In genomic region chr17:38559025-38559879, GRCh38 we compare ENCODE assay signal across 8 cellular contexts. TPM values are rescaled to one million over a fixed set of nuclear protein-coding genes. Genes with fewer than 3 reads are reported as not detected.
A peak's percentile ranks its signal among the peaks of the same experiment; 100 is the strongest.
DNase-seq lines count a peak whose midpoint lies in the region; ATAC-seq and TF ChIP-seq lines count a peak whose summit lies in the region.

No MANE protein-coding gene starts in this region.

- H3K9me3 Mint-ChIP-seq in Calu3 (ENCODE audit: low read depth, unreplicated experiment) = no peaks in the 10 kb centered on the region
- H3K9me3 Mint-ChIP-seq in activated naive CD4-positive, alpha-beta T cell treated with anti-CD3 and anti-CD28 coated beads, Interleukin-2, amount 10 ng/mL, durations not matched to agents 7 days and 5 days = no peaks in the 10 kb centered on the region

- 3 to 4% (median 3%) methylated on average over 32 to 44 of the region's 44 CpGs for WGBS in heart left ventricle, 4 donors

- H3K27me3 ChIP-seq in heart left ventricle = peaks cover 39 to 64% (median 55%) of the 10 kb centered on the region in 9 donors
- no peaks in the 10 kb centered on the region for H3K27me3 ChIP-seq in uterus

- H3K4me1 Mint-ChIP-seq in Calu3 (ENCODE audit: low read depth, unreplicated experiment) = peaks cover 43% of the 10 kb centered on the region
- peaks cover 34% of the 10 kb centered on the region for H3K4me1 Mint-ChIP-seq in activated naive CD4-positive, alpha-beta T cell treated with anti-CD3 and anti-CD28 coated beads, Interleukin-2, amount 10 ng/mL, durations not matched to agents 7 days and 5 days

- peak; percentile 100 for DNase-seq in Calu3
- peak; percentile 90 for DNase-seq in NB4 (ENCODE audit: low read depth)
- peak; percentile 84 for DNase-seq in SIG-M5 treated with dmso at 0.1 percent for 504 hours (lab: John Stamatoyannopoulos, UW; ENCODE audit: unreplicated experiment)
- peak; percentile 89 for DNase-seq in activated naive CD4-positive, alpha-beta T cell treated with anti-CD3 and anti-CD28 coated beads, Interleukin-2, amount 10 ng/mL, durations not matched to agents 7 days and 5 days
- DNase-seq in heart left ventricle = peak; percentile 73 to 84 (median 79)
- DNase-seq in retina = peak; percentile 69
- peak; percentile 88 to 93 for DNase-seq in uterus

- no peak for TF ChIP-seq CTCF in Calu3 (IDR thresholded peaks at IDR 0.05; ENCODE audit: unreplicated experiment)
- TF ChIP-seq CTCF in NB4 (IDR thresholded peaks at IDR 0.05; ENCODE audit: low read depth, low read length) = no peak
- peak in 2 of 12 donors; percentile 6 to 11 for TF ChIP-seq CTCF in heart left ventricle (IDR thresholded peaks at IDR 0.05)
- peak in 2 of 4 experiments; percentile 11 to 20 for TF ChIP-seq CTCF in uterus (IDR thresholded peaks at IDR 0.05)

- peaks cover 35% of the 10 kb centered on the region for H3K36me3 Mint-ChIP-seq in Calu3 (ENCODE audit: insufficient read depth, unreplicated experiment)
- H3K36me3 Mint-ChIP-seq in activated naive CD4-positive, alpha-beta T cell treated with anti-CD3 and anti-CD28 coated beads, Interleukin-2, amount 10 ng/mL, durations not matched to agents 7 days and 5 days = peaks cover 1% of the 10 kb centered on the region

- H3K4me1 ChIP-seq in heart left ventricle = peaks cover 0 to 50% (median 25%) of the 10 kb centered on the region in 12 donors
- H3K4me1 ChIP-seq in uterus = peaks cover 3% of the 10 kb centered on the region in 2 donors

- H3K36me3 ChIP-seq in heart left ventricle = no peaks in the 10 kb centered on the region
- H3K36me3 ChIP-seq in uterus = no peaks in the 10 kb centered on the region

- peak overlapping the region; percentile 52 for H3K27ac Mint-ChIP-seq in Calu3 (ENCODE audit: unreplicated experiment)
- H3K27ac Mint-ChIP-seq in activated naive CD4-positive, alpha-beta T cell treated with anti-CD3 and anti-CD28 coated beads, Interleukin-2, amount 10 ng/mL, durations not matched to agents 7 days and 5 days = no peak overlapping the region

- H3K27ac ChIP-seq in heart left ventricle (no peak overlapping the region), uterus (peak overlapping the region; percentile 59 to 70)

- intact Hi-C loops in Calu3 (cut with micrococcal nuclease; ENCODE audit: unreplicated experiment) (no loop called here), heart left ventricle (cut with DNase I) (loop anchor here in 9 of 10 donors (2.0 to 5.0 kb wide), 5 partner anchors 20 to 110 kb away; partner anchors contain the start of gene SRCIN1 (in 1 of the 9)), uterus (cut with DNase I; ENCODE audit: low total_unique reads) (no loop called here)

- peak overlapping the region; percentile 78 for H3K4me3 Mint-ChIP-seq in Calu3 (ENCODE audit: low read depth, unreplicated experiment)
- peak overlapping the region; percentile 73 for H3K4me3 Mint-ChIP-seq in activated naive CD4-positive, alpha-beta T cell treated with anti-CD3 and anti-CD28 coated beads, Interleukin-2, amount 10 ng/mL, durations not matched to agents 7 days and 5 days

- no peak for TF ChIP-seq POLR2A in NB4 (IDR thresholded peaks at IDR 0.05; ENCODE audit: extremely low read depth, insufficient read length)
- TF ChIP-seq POLR2A in heart left ventricle (IDR thresholded peaks at IDR 0.05) = no peak
- peak in 1 of 2 donors; percentile 67 for TF ChIP-seq POLR2A in uterus (IDR thresholded peaks at IDR 0.05)

- TSS peak; percentile 48 for BruUV-seq in Calu3 (replicated peaks; lab: Mats Ljungman, UMichigan)

- CTCF ChIA-PET in Calu3 (lab: Charles Lee) = interaction anchor here (0.5 to 9.8 kb wide), 39 partner anchors 8 to 1680 kb away, joined by 3 to 496 read pairs (median 8); partner anchors contain the start of genes EPOP, MLLT6, MSL1 and SRCIN1
- CTCF ChIA-PET in activated naive CD4-positive, alpha-beta T cell treated with anti-CD3 and anti-CD28 coated beads, Interleukin-2, amount 10 ng/mL, durations not matched to agents 7 days and 5 days (lab: Charles Lee) = interaction anchor here (0.8 to 8.6 kb wide), 16 partner anchors 9 to 176 kb away, joined by 3 to 154 read pairs (median 10); partner anchors contain the start of gene SRCIN1

- no peaks in the 10 kb centered on the region for H3K9me3 ChIP-seq in heart left ventricle
- H3K9me3 ChIP-seq in uterus = no peaks in the 10 kb centered on the region

- peaks cover 21% of the 10 kb centered on the region for H3K27me3 Mint-ChIP-seq in Calu3 (ENCODE audit: unreplicated experiment)
- H3K27me3 Mint-ChIP-seq in activated naive CD4-positive, alpha-beta T cell treated with anti-CD3 and anti-CD28 coated beads, Interleukin-2, amount 10 ng/mL, durations not matched to agents 7 days and 5 days = peaks cover 93% of the 10 kb centered on the region

- ATAC-seq in GM21825 (IDR thresholded peaks at IDR 0.05; ENCODE audit: unreplicated experiment) = peak; percentile 54
- peak in 3 of 4 donors; percentile 62 to 71 (median 69) for ATAC-seq in heart left ventricle

- H3K4me3 ChIP-seq in NB4 (ENCODE audit: low read depth, low read length) (no peak overlapping the region), heart left ventricle (peak overlapping the region in 10 of 12 donors; percentile 22 to 57 (median 46)), uterus (peak overlapping the region; percentile 31 to 33)

RNA-seq across cellular contexts. Expression of gene SRCIN1, which starts 46.5 kb away (rescaled TPM):
- 46.6 and 46.7 TPM in 2 replicates for total RNA-seq in Calu3 (2022)
- total RNA-seq in heart left ventricle = 1 to 10 TPM in 5 of 9 donors, under 1 TPM in 4; 0.46 to 1.7 (median 1.1) TPM
- under 1 TPM; 0.19 to 0.95 TPM for polyA plus RNA-seq in heart left ventricle
- 1 to 10 TPM in 2 of 4 donors, not detected in 2; 3.4 to 6.6 TPM for total RNA-seq in uterus

Comparison
In these comparisons a context has a peak if more than half of its experiments do, and no peak if none do; other contexts are left out.
1. H3K27ac ChIP-seq: peak in uterus (2 of 2); none in heart left ventricle (0 of 12).
2. intact Hi-C loops: an anchor here in heart left ventricle (2.0 to 5.0 kb wide); none called in Calu3 and uterus.
3. Peak in every context shown above with its lines, with median percentiles within 50 percentile points of each other: DNase-seq.